In genomic region chr1:62384276-62385005, GRCh38 we compare ENCODE assay signal across 9 cellular contexts. TPM values are rescaled to one million over a fixed set of nuclear protein-coding genes. Genes with fewer than 3 reads are reported as not detected.
DNase-seq lines count a peak whose midpoint lies in the region; ATAC-seq and TF ChIP-seq lines count a peak whose summit lies in the region.
"Had no signal": no experiment of that assay in that cellular context is flagged by ENCODE, and none has a peak within 500 bp of the region (broad histone marks: within the 10 kb centered on the region; RNA-seq: fewer than 3 reads in every experiment).

No MANE protein-coding gene starts in this region.

- H3K27me3 ChIP-seq in psoas muscle (ENCODE audit: insufficient read depth in 3 of 3, low read length in 2 of 3): no peaks in the 10 kb centered on the region

- no peak overlapping the region for H3K27ac ChIP-seq in psoas muscle

- peak; percentile 50 for DNase-seq in GF-D8 (lab: John Stamatoyannopoulos, UW)
- peak; percentile 70 to 85 for DNase-seq in NCI-H446 (lab: John Stamatoyannopoulos, UW)
- peak; percentile 86 for DNase-seq in epithelial cell of esophagus (ENCODE audit: low read depth)
- DNase-seq in psoas muscle: no peak
- DNase-seq in activated CD8-positive, alpha-beta memory T cell treated with anti-CD3 and anti-CD28 coated beads for 24 hours: no peak
- DNase-seq in activated CD4-positive, alpha-beta T cell treated with anti-CD3 and anti-CD28 coated beads for 4 hours: no peak
- DNase-seq in stimulated activated CD4-positive, alpha-beta T cell treated with anti-CD3 and anti-CD28 coated beads, Interleukin-2, amount 100 ng/mL, for 24 hours: no peak

- H3K9me3 ChIP-seq in psoas muscle: no peaks in the 10 kb centered on the region

- WGBS in psoas muscle, 3 donors: 51 to 54% (median 52%) methylated on average over 7 of the region's 7 CpGs

- TF ChIP-seq CTCF in epithelial cell of esophagus (IDR thresholded peaks at IDR 0.05; ENCODE audit: insufficient read depth, low read depth, low read length, missing control alignments) (no peak), psoas muscle (IDR thresholded peaks at IDR 0.05) (no peak)

- H3K36me3 ChIP-seq in psoas muscle (ENCODE audit: insufficient read depth in 1 of 2, low read depth in 1 of 2): no peaks in the 10 kb centered on the region

- H3K4me1 ChIP-seq in psoas muscle: no peaks in the 10 kb centered on the region

- intact Hi-C loops in psoas muscle (cut with DNase I): no loop called here

- ATAC-seq in psoas muscle (peak in 3 of 4 donors; percentile 44 to 58 (median 47)), GM18861 (IDR thresholded peaks at IDR 0.05; ENCODE audit: unreplicated experiment) (no peak)
- ATAC-seq: K562 had no signal

- no peak overlapping the region for H3K4me3 ChIP-seq in epithelial cell of esophagus (ENCODE audit: low read length)
- H3K4me3 ChIP-seq in psoas muscle: no peak overlapping the region
- H3K4me3 ChIP-seq: K562 had no signal

RNA-seq across cellular contexts. Expression of gene USP1, which starts 52.4 kb away (rescaled TPM):
- 10 to 100 TPM; 12.1 to 19.3 (median 15.1) TPM for total RNA-seq in psoas muscle
- 10 to 100 TPM in 1 of 3 donors, 1 to 10 TPM in 2; 8.4 to 19.3 (median 9.2) TPM for polyA plus RNA-seq in psoas muscle

Comparison
In these comparisons a context has a peak if more than half of its experiments do, and no peak if none do; other contexts are left out.
1. DNase-seq: peak in GF-D8 (single experiment), NCI-H446 (2 of 2) and epithelial cell of esophagus (single experiment); none in psoas muscle (0 of 2), activated CD8-positive, alpha-beta memory T cell treated with anti-CD3 and anti-CD28 coated beads for 24 hours (single experiment), activated CD4-positive, alpha-beta T cell treated with anti-CD3 and anti-CD28 coated beads for 4 hours (0 of 2) and stimulated activated CD4-positive, alpha-beta T cell treated with anti-CD3 and anti-CD28 coated beads, Interleukin-2, amount 100 ng/mL, for 24 hours (0 of 2).